7 cellular contexts compared by ENCODE assay signal in genomic region chr17:78745407-78746088, GRCh38. TPM values are rescaled to one million over a fixed set of nuclear protein-coding genes. Genes with fewer than 3 reads are reported as not detected.
A peak's percentile ranks its signal among the peaks of the same experiment; 100 is the strongest.
DNase-seq lines count a peak whose midpoint lies in the region; ATAC-seq, FAIRE-seq and TF ChIP-seq lines count a peak whose summit lies in the region.

No MANE protein-coding gene starts in this region.

- H3K4me1 Mint-ChIP-seq in activated T-cell treated with anti-CD3 and anti-CD28 coated beads, Interleukin-2, amount 50 U/mL, for 4 hours (ENCODE audit: low read depth) = peaks cover 93% of the 10 kb centered on the region

- H3K27me3 ChIP-seq in small intestine (ENCODE audit: control insufficient read depth in 2 of 2, insufficient read depth in 2 of 2, low read length in 2 of 2) = no peaks in the 10 kb centered on the region

- no peaks in the 10 kb centered on the region for H3K9me3 Mint-ChIP-seq in activated T-cell treated with anti-CD3 and anti-CD28 coated beads, Interleukin-2, amount 50 U/mL, for 4 hours

- H3K9me3 ChIP-seq in small intestine (ENCODE audit: control insufficient read depth, low read depth) = no peaks in the 10 kb centered on the region

- ATAC-seq in activated T-cell treated with anti-CD3 and anti-CD28 coated beads, Interleukin-2, amount 50 U/mL, for 4 hours = no peak

- peaks cover 5 to 22% of the 10 kb centered on the region in 2 donors for H3K4me1 ChIP-seq in small intestine (ENCODE audit: control insufficient read depth in 2 of 2, insufficient read depth in 1 of 2, low read depth in 1 of 2, low read length in 1 of 2)

- peaks cover 14% of the 10 kb centered on the region for H3K36me3 Mint-ChIP-seq in activated T-cell treated with anti-CD3 and anti-CD28 coated beads, Interleukin-2, amount 50 U/mL, for 4 hours (ENCODE audit: insufficient read depth)

- no peak for FAIRE-seq in small intestine (lab: Jason Lieb, UNC)
- no peak for FAIRE-seq in frontal cortex (lab: Jason Lieb, UNC)

- peak overlapping the region; percentile 41 for H3K4me3 Mint-ChIP-seq in activated T-cell treated with anti-CD3 and anti-CD28 coated beads, Interleukin-2, amount 50 U/mL, for 4 hours

- peak; percentile 49 for TF ChIP-seq CTCF in fibroblast of villous mesenchyme (IDR thresholded peaks at IDR 0.05; ENCODE audit: insufficient read depth, low read depth, low read length)

- H3K27ac ChIP-seq in small intestine (ENCODE audit: low read depth in 1 of 2, low read length in 1 of 2) = no peak overlapping the region

- DNase-seq in EH (ENCODE audit: low read depth) (peak; percentile 53), Kasumi-1 (lab: John Stamatoyannopoulos, UW) (peak; percentile 67 to 85), fibroblast of villous mesenchyme (ENCODE audit: low read depth) (peak; percentile 52), small intestine (peak; percentile 78), frontal cortex (ENCODE audit: low spot score in 2 of 2) (no peak), AG08396 (ENCODE audit: low spot score) (no peak)
- DNase-seq in activated T-cell treated with anti-CD3 and anti-CD28 coated beads, Interleukin-2, amount 50 U/mL, for 4 hours = peak; percentile 44

- no peaks in the 10 kb centered on the region for H3K27me3 Mint-ChIP-seq in activated T-cell treated with anti-CD3 and anti-CD28 coated beads, Interleukin-2, amount 50 U/mL, for 4 hours (ENCODE audit: low read depth)

- H3K4me3 ChIP-seq in fibroblast of villous mesenchyme (ENCODE audit: low read depth, low read length) = no peak overlapping the region
- no peak overlapping the region for H3K4me3 ChIP-seq in small intestine (ENCODE audit: low read depth in 1 of 2, low read length in 2 of 2)

- peaks cover 0 to 2% of the 10 kb centered on the region in 2 donors for H3K36me3 ChIP-seq in small intestine (ENCODE audit: control insufficient read depth in 2 of 2, insufficient read depth in 2 of 2, low read length in 2 of 2)

- 17 to 49% (median 30%) methylated on average over 12 of the region's 12 CpGs for WGBS in small intestine, 3 donors

RNA-seq across cellular contexts. Expression of gene CYTH1, which starts 36.5 kb away (rescaled TPM):
- 10 to 100 TPM; 55.9 to 99.3 (median 82.8) TPM for total RNA-seq in activated T-cell treated with anti-CD3 and anti-CD28 coated beads, Interleukin-2, amount 50 U/mL, for 4 hours
- total RNA-seq in fibroblast of villous mesenchyme = 16.4 and 19.4 TPM in 2 replicates
- polyA plus RNA-seq in small intestine = 10 to 100 TPM; 37.6 to 46.3 (median 38.6) TPM
- total RNA-seq in frontal cortex = 53.4 TPM

Comparison
In these comparisons a context has a peak if more than half of its experiments do, and no peak if none do; other contexts are left out.
1. DNase-seq: peak in EH (single experiment), Kasumi-1 (2 of 2), activated T-cell treated with anti-CD3 and anti-CD28 coated beads, Interleukin-2, amount 50 U/mL, for 4 hours (single experiment), fibroblast of villous mesenchyme (single experiment) and small intestine (single experiment); none in frontal cortex (0 of 2) and AG08396 (single experiment).